8 cellular contexts compared by ENCODE assay signal in the genomic region with DNA sequence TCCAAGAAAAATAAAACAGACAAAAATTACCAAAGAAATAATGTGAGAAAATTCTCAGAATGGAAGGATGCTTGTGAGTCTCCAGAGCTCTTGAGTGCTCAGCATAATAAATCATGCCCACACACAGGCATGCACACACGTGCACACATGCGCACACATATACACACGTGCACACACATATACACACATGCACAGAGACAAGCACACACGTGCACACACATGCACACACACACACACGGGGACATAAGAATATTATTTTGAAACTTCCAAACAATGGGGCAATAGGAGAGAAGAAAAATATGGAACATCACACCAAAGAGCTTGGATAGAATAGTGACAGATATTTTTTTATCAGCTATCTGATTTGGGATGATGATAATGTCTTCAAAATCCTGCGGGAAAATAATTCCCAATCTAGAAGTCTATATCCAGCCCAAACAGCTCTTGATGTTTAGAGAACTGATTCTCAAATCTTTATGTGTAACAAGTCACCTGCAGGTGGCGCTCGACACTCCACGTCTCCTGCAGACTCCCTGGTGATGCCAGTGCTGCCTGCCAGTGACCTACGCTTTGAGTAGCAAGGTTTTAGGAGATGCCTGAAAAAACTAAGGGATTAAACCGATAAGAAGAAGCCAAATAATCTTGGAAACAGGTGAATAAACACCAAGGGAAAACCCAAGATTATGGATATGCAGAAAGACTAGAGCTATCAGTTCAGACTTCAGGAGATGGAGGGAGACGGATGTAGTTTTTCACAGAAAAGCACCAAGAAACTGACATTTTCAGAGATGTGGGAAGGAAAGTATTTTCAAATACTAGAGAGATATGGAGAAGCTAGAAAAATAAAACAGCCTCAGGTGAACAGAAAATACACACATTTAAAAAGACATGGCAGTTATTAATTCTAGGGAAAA.
A peak's percentile ranks its signal among the peaks of the same experiment; 100 is the strongest.
DNase-seq lines count a peak whose midpoint lies in the region; ATAC-seq and TF ChIP-seq lines count a peak whose summit lies in the region.

No MANE protein-coding gene starts in this region.

- H3K4me1 ChIP-seq in right lobe of liver, result no peaks in the 10 kb centered on the region

- no peaks in the 10 kb centered on the region for H3K27me3 Mint-ChIP-seq in WTC11 (ENCODE audit: low read depth)

- H3K4me3 ChIP-seq in GM12864 (ENCODE audit: low read depth, low read length), result no peak overlapping the region
- H3K4me3 ChIP-seq in right lobe of liver, result no peak overlapping the region

- H3K9me3 ChIP-seq in right lobe of liver, result no peaks in the 10 kb centered on the region

- intact Hi-C loops in right lobe of liver (cut with DNase I), result no loop called here

- no peak overlapping the region for H3K27ac ChIP-seq in right lobe of liver

- no peaks in the 10 kb centered on the region for H3K27me3 ChIP-seq in right lobe of liver

- peak; percentile 13 for DNase-seq in GM12864 (ENCODE audit: low read depth)
- DNase-seq in NCI-H2029 (lab: John Stamatoyannopoulos, UW), result peak; percentile 67
- peak; percentile 89 for DNase-seq in WTC11 (ENCODE audit: low spot score)
- peak; percentile 21 for DNase-seq in cerebellar cortex (ENCODE audit: low spot score)
- peak; percentile 78 to 84 (median 79) for DNase-seq in right lobe of liver
- DNase-seq in stimulated activated CD8-positive, alpha-beta memory T cell treated with anti-CD3 and anti-CD28 coated beads, Interleukin-12 subunit alpha, Interleukin-12 subunit beta, amount 100 ng/mL, for 24 hours (ENCODE audit: extremely low read depth), result peak; percentile 5
- no peak for DNase-seq in NCI-H2227 treated with DMSO at 0.1 percent for 48 hours (lab: John Stamatoyannopoulos, UW)

- WGBS in right lobe of liver (ENCODE audit: insufficient coverage, low coverage, low lambda C conversion rate, missing lambda C conversion rate), result 26% methylated on average over 12 of the region's 12 CpGs

- TF ChIP-seq POLR2A in right lobe of liver (IDR thresholded peaks at IDR 0.05), result no peak

- TF ChIP-seq CTCF in GM12864 (IDR thresholded peaks at IDR 0.05; ENCODE audit: low read depth, low read length, missing control alignments) (peak; percentile 76), WTC11 (IDR thresholded peaks at IDR 0.05) (peak; percentile 69; the same call in 1 of the 2 replicates), right lobe of liver (IDR thresholded peaks at IDR 0.05) (peak; percentile 37 to 81 (median 77))

- H3K27ac Mint-ChIP-seq in WTC11, result no peak overlapping the region

- peaks cover 6% of the 10 kb centered on the region for H3K4me1 Mint-ChIP-seq in WTC11

- CTCF ChIA-PET in WTC11 (lab: Charles Lee), result interaction anchor here (0.6 to 1.4 kb wide), 32 partner anchors 8 to 557 kb away, joined by 3 to 10 read pairs (median 4); no protein-coding TSS in a partner anchor

- no peaks in the 10 kb centered on the region for H3K36me3 Mint-ChIP-seq in WTC11

- POLR2A ChIA-PET in WTC11 (lab: Charles Lee), result no interaction called here

- peak; percentile 74 for ATAC-seq in HG02642 (IDR thresholded peaks at IDR 0.05; ENCODE audit: poor library complexity, unreplicated experiment)
- ATAC-seq in WTC11, result peak; percentile 89
- ATAC-seq in right lobe of liver, result peak; percentile 79 to 88 (median 84)

- H3K9me3 Mint-ChIP-seq in WTC11, result peaks cover 3% of the 10 kb centered on the region; the same call in 1 of the 2 replicates

- H3K36me3 ChIP-seq in right lobe of liver, result no peaks in the 10 kb centered on the region

- no peak overlapping the region for H3K4me3 Mint-ChIP-seq in WTC11

TF ChIP-seq in WTC11, 78 proteins besides CTCF, POLR2A, EP300 and RAD21:
- TF ChIP-seq ZNF232 (CRISPR knock-in tag; IDR thresholded peaks at IDR 0.05), result no peak
- TF ChIP-seq, protein P1, sequence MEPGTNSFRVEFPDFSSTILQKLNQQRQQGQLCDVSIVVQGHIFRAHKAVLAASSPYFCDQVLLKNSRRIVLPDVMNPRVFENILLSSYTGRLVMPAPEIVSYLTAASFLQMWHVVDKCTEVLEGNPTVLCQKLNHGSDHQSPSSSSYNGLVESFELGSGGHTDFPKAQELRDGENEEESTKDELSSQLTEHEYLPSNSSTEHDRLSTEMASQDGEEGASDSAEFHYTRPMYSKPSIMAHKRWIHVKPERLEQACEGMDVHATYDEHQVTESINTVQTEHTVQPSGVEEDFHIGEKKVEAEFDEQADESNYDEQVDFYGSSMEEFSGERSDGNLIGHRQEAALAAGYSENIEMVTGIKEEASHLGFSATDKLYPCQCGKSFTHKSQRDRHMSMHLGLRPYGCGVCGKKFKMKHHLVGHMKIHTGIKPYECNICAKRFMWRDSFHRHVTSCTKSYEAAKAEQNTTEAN (CRISPR knock-in tag; IDR thresholded peaks at IDR 0.05), result no peak
